Comparison of ENCODE assay signal across 8 cellular contexts in genomic region chr1:181676269-181676668, GRCh38.
A peak's percentile ranks its signal among the peaks of the same experiment; 100 is the strongest.
DNase-seq lines count a peak whose midpoint lies in the region; ATAC-seq and TF ChIP-seq lines count a peak whose summit lies in the region.

No MANE protein-coding gene starts in this region.

- H3K4me1 ChIP-seq in DND-41 (ENCODE audit: insufficient read depth, low read length): no peaks in the 10 kb centered on the region
- H3K4me1 ChIP-seq in mammary epithelial cell (ENCODE audit: insufficient read depth, low read length): no peaks in the 10 kb centered on the region

- no peak for ATAC-seq in DND-41 (ENCODE audit: insufficient read depth, low read depth)
- peak; percentile 90 for ATAC-seq in GM19351 (IDR thresholded peaks at IDR 0.05; ENCODE audit: unreplicated experiment)
- ATAC-seq in CD4-positive, alpha-beta T cell (ENCODE audit: poor library complexity): no peak

- POLR2A ChIA-PET in CD4-positive, alpha-beta T cell (lab: Charles Lee): no interaction called here

- H2AFZ ChIP-seq in DND-41 (ENCODE audit: low read depth, low read length) (no peak overlapping the region), mammary epithelial cell (ENCODE audit: low read depth, low read length) (no peak overlapping the region)

- H3K27me3 ChIP-seq in DND-41 (ENCODE audit: insufficient read depth, low read length, poor library complexity) (peaks cover 25% of the 10 kb centered on the region), mammary epithelial cell (ENCODE audit: insufficient read depth, low read length) (no peaks in the 10 kb centered on the region)
- peaks cover 5% of the 10 kb centered on the region for H3K27me3 ChIP-seq in CD4-positive, alpha-beta T cell (ENCODE audit: control insufficient read depth, insufficient read depth, low read length)

- no peaks in the 10 kb centered on the region for H3K36me3 Mint-ChIP-seq in CD4-positive, alpha-beta T cell (ENCODE audit: low read depth)

- H3K9me3 ChIP-seq in DND-41 (ENCODE audit: insufficient read depth, low read length, severe bottlenecking) (no peaks in the 10 kb centered on the region), mammary epithelial cell (replicated peaks; ENCODE audit: insufficient read depth, low read length) (no peaks in the 10 kb centered on the region)
- H3K9me3 ChIP-seq in CD4-positive, alpha-beta T cell (ENCODE audit: control insufficient read depth, low read length): no peaks in the 10 kb centered on the region

- no peak overlapping the region for H3K4me3 ChIP-seq in DND-41 (ENCODE audit: low read depth in 1 of 2, low read length in 2 of 2)
- no peak overlapping the region for H3K4me3 ChIP-seq in mammary epithelial cell (replicated peaks in 1 of 3; ENCODE audit: insufficient read depth in 1 of 3, low read depth in 2 of 3, low read length in 3 of 3)

- H3K9ac ChIP-seq in DND-41 (ENCODE audit: low read depth, low read length) (no peak overlapping the region), mammary epithelial cell (ENCODE audit: insufficient read depth, low read length) (no peak overlapping the region)

- CTCF ChIA-PET in mammary epithelial cell (lab: Charles Lee; ENCODE audit: low non-redundant PET): interaction anchor here (1.0 kb wide), 2 partner anchors 197 to 378 kb away, joined by 4 read pairs; no protein-coding TSS in a partner anchor
- CTCF ChIA-PET in CD4-positive, alpha-beta T cell (lab: Charles Lee): no interaction called here

- no peaks in the 10 kb centered on the region for H4K20me1 ChIP-seq in DND-41 (ENCODE audit: insufficient read depth, low read length)
- no peaks in the 10 kb centered on the region for H4K20me1 ChIP-seq in mammary epithelial cell (ENCODE audit: insufficient read depth, low read length)

- no peak overlapping the region for H3K27ac Mint-ChIP-seq in CD4-positive, alpha-beta T cell

- in situ Hi-C loops in mammary epithelial cell (cut with MboI; ENCODE audit: low sequenced_read_pairs in 2 of 2): loop anchor here (5.0 to 10.0 kb wide), 2 partner anchors 199 to 201 kb away; no protein-coding TSS in a partner anchor

- peak; percentile 10 for DNase-seq in DND-41
- DNase-seq in NCI-H1417 (lab: John Stamatoyannopoulos, UW): peak; percentile 57 to 90 (median 79)
- peak; percentile 26 for DNase-seq in mammary epithelial cell
- DNase-seq in mucosa of gallbladder (ENCODE audit: low spot score): peak; percentile 25
- DNase-seq in occipital lobe (lab: John Stamatoyannopoulos, UW): no peak
- no peak for DNase-seq in NCI-H226
- no peak for DNase-seq in CD4-positive, alpha-beta T cell

- H3K79me2 ChIP-seq in DND-41 (ENCODE audit: insufficient read depth, low read length): no peaks in the 10 kb centered on the region
- H3K79me2 ChIP-seq in mammary epithelial cell (ENCODE audit: insufficient read depth, low read length): no peaks in the 10 kb centered on the region

- peaks cover 28% of the 10 kb centered on the region for H3K27me3 Mint-ChIP-seq in CD4-positive, alpha-beta T cell

- TF ChIP-seq CTCF in DND-41 (IDR thresholded peaks at IDR 0.05; ENCODE audit: borderline replicate concordance, extremely low read depth, low read length, poor library complexity, severe bottlenecking): peak; percentile 56
- peak; percentile 42 to 62 for TF ChIP-seq CTCF in mammary epithelial cell (conservative IDR thresholded peaks at IDR 0.05 in 1 of 2, IDR thresholded peaks at IDR 0.05 in 1 of 2; ENCODE audit: extremely low read depth in 1 of 2, insufficient read depth in 1 of 2, low read depth in 1 of 2, low read length in 2 of 2)
- TF ChIP-seq CTCF in CD4-positive, alpha-beta T cell (IDR thresholded peaks at IDR 0.05): no peak

- no TSS peak for BruUV-seq in mammary epithelial cell (replicated peaks; lab: Mats Ljungman, UMichigan)

- H3K36me3 ChIP-seq in DND-41 (ENCODE audit: insufficient read depth, low read length) (no peaks in the 10 kb centered on the region), mammary epithelial cell (ENCODE audit: insufficient read depth, low read length) (no peaks in the 10 kb centered on the region)

- intact Hi-C loops in mammary epithelial cell (cut with micrococcal nuclease): loop anchor here (1.0 to 5.0 kb wide), 3 partner anchors 197 to 484 kb away; no protein-coding TSS in a partner anchor
- intact Hi-C loops in CD4-positive, alpha-beta T cell (cut with DNase I, micrococcal nuclease): loop anchor here in 1 of 2 experiments (5.0 kb wide), 1 partner anchor 489 kb away; no protein-coding TSS in a partner anchor

- H3K9me3 Mint-ChIP-seq in CD4-positive, alpha-beta T cell: no peaks in the 10 kb centered on the region

- H3K4me1 Mint-ChIP-seq in CD4-positive, alpha-beta T cell (ENCODE audit: low read depth): no peaks in the 10 kb centered on the region

- no peak overlapping the region for H3K27ac ChIP-seq in DND-41 (ENCODE audit: low read length)
- no peak overlapping the region for H3K27ac ChIP-seq in mammary epithelial cell (ENCODE audit: insufficient read depth, low read depth, low read length)
- no peak overlapping the region for H3K27ac ChIP-seq in CD4-positive, alpha-beta T cell (ENCODE audit: low read depth, low read length)

- no peak overlapping the region for H3K4me2 ChIP-seq in DND-41 (ENCODE audit: insufficient read depth, low read length)
- no peak overlapping the region for H3K4me2 ChIP-seq in mammary epithelial cell (ENCODE audit: insufficient read depth, low read depth, low read length)

- WGBS in mammary epithelial cell (ENCODE audit: low coverage, missing lambda C conversion rate): 30% methylated on average over 6 of the region's 6 CpGs

- dilution Hi-C loops in mammary epithelial cell (cut with HindIII; ENCODE audit: low sequenced_read_pairs): no loop called here

- no peak overlapping the region for H3K4me3 Mint-ChIP-seq in CD4-positive, alpha-beta T cell

Comparison
In these comparisons a context has a peak if more than half of its experiments do, and no peak if none do; other contexts are left out.
1. DNase-seq: peak in DND-41 (single experiment), NCI-H1417 (3 of 3), mammary epithelial cell (single experiment) and mucosa of gallbladder (single experiment); none in occipital lobe (single experiment), NCI-H226 (single experiment) and CD4-positive, alpha-beta T cell (0 of 10).